ENCODE assay signal across 22 cellular contexts in genomic region chr14:23613242-23614070, GRCh38. TPM values are rescaled to one million over a fixed set of nuclear protein-coding genes. Genes with fewer than 3 reads are reported as not detected.
DNase-seq lines count a peak whose midpoint lies in the region; ATAC-seq and TF ChIP-seq lines count a peak whose summit lies in the region.
"Had no signal": no experiment of that assay in that cellular context is flagged by ENCODE, and none has a peak within 500 bp of the region (broad histone marks: within the 10 kb centered on the region; RNA-seq: fewer than 3 reads in every experiment).

No MANE protein-coding gene starts in this region.

- H3K27me3 Mint-ChIP-seq in natural killer cell (ENCODE audit: low read depth in 2 of 2), result peaks cover 2 to 5% of the 10 kb centered on the region in 2 donors
- H3K27me3 Mint-ChIP-seq: activated CD4-positive, alpha-beta T cell treated with anti-CD3 and anti-CD28 coated beads for 36 hours; activated CD8-positive, alpha-beta memory T cell treated with anti-CD3 and anti-CD28 coated beads, Interleukin-2, amount 10 ng/mL, durations not matched to agents 7 days and 5 days; activated naive CD8-positive, alpha-beta T cell treated with anti-CD3 and anti-CD28 coated beads for 36 hours had no signal

- H3K4me1 ChIP-seq in duodenal mucosa (ENCODE audit: control insufficient read depth in 1 of 2, insufficient read depth in 2 of 2, low read length in 2 of 2), result peaks cover 42 to 56% of the 10 kb centered on the region in 2 donors
- H3K4me1 ChIP-seq in mucosa of descending colon (ENCODE audit: low read depth), result peaks cover 33% of the 10 kb centered on the region
- H3K4me1 ChIP-seq: left ventricle myocardium inferior, uterus had no signal

- intact Hi-C loops in mucosa of descending colon (cut with DNase I, micrococcal nuclease) (no loop called here), natural killer cell (cut with micrococcal nuclease) (no loop called here)

- peak; percentile 60 for ATAC-seq in mucosa of descending colon
- ATAC-seq in natural killer cell, result no peak
- ATAC-seq: activated CD4-positive, alpha-beta T cell treated with anti-CD3 and anti-CD28 coated beads for 36 hours; activated CD8-positive, alpha-beta memory T cell treated with anti-CD3 and anti-CD28 coated beads, Interleukin-2, amount 10 ng/mL, durations not matched to agents 7 days and 5 days; K562 had no signal

- peak in 1 of 3 donors; percentile 35 for DNase-seq in mucosa of descending colon
- no peak for DNase-seq in natural killer cell
- DNase-seq in cortex of kidney (lab: John Stamatoyannopoulos, UW), result no peak
- DNase-seq in AG08395 (ENCODE audit: low spot score), result no peak
- DNase-seq: 8988T; activated CD4-positive, alpha-beta T cell treated with anti-CD3 and anti-CD28 coated beads for 36 hours; activated CD8-positive, alpha-beta memory T cell treated with anti-CD3 and anti-CD28 coated beads, Interleukin-2, amount 10 ng/mL, durations not matched to agents 7 days and 5 days; activated naive CD8-positive, alpha-beta T cell treated with anti-CD3 and anti-CD28 coated beads for 36 hours; COR-L47; H7; left ventricle myocardium inferior; NCI-H1436 treated with DMSO at 0.1 percent for 48 hours; NCI-H748 treated with DMSO at 0.1 percent for 48 hours; nucleus accumbens; uterus had no signal

- H3K9ac ChIP-seq in duodenal mucosa (ENCODE audit: low read depth in 1 of 2, low read length in 2 of 2), result peak overlapping the region; percentile 12 to 30

- peaks cover 0 to 3% of the 10 kb centered on the region in 2 donors for H3K9me3 Mint-ChIP-seq in natural killer cell

- no peaks in the 10 kb centered on the region for H3K36me3 Mint-ChIP-seq in natural killer cell

- H3K27ac ChIP-seq in 22Rv1 (peak overlapping the region; percentile 56), duodenal mucosa (ENCODE audit: low read depth, low read length) (peak overlapping the region; percentile 50)
- H3K27ac ChIP-seq: left ventricle myocardium inferior, uterus had no signal

- no peak overlapping the region for H3K27ac Mint-ChIP-seq in natural killer cell
- H3K27ac Mint-ChIP-seq: activated CD4-positive, alpha-beta T cell treated with anti-CD3 and anti-CD28 coated beads for 36 hours; activated CD8-positive, alpha-beta memory T cell treated with anti-CD3 and anti-CD28 coated beads, Interleukin-2, amount 10 ng/mL, durations not matched to agents 7 days and 5 days; activated naive CD8-positive, alpha-beta T cell treated with anti-CD3 and anti-CD28 coated beads for 36 hours; B cell had no signal

- no peak for TF ChIP-seq CTCF in 22Rv1 (IDR thresholded peaks at IDR 0.05)
- TF ChIP-seq CTCF in mucosa of descending colon (IDR thresholded peaks at IDR 0.05), result no peak
- no peak for TF ChIP-seq CTCF in natural killer cell (IDR thresholded peaks at IDR 0.05)

- H3K9me3 ChIP-seq in duodenal mucosa (ENCODE audit: control insufficient read depth in 1 of 2, low read length in 2 of 2) (no peaks in the 10 kb centered on the region), mucosa of descending colon (no peaks in the 10 kb centered on the region)
- H3K9me3 ChIP-seq: left ventricle myocardium inferior, uterus had no signal

- H3K4me1 Mint-ChIP-seq in natural killer cell, result peaks cover 28 to 29% of the 10 kb centered on the region in 2 donors
- H3K4me1 Mint-ChIP-seq: B cell had no signal

- no peak overlapping the region for H3K4me3 Mint-ChIP-seq in natural killer cell
- H3K4me3 Mint-ChIP-seq: activated CD4-positive, alpha-beta T cell treated with anti-CD3 and anti-CD28 coated beads for 36 hours; activated CD8-positive, alpha-beta memory T cell treated with anti-CD3 and anti-CD28 coated beads, Interleukin-2, amount 10 ng/mL, durations not matched to agents 7 days and 5 days; activated naive CD8-positive, alpha-beta T cell treated with anti-CD3 and anti-CD28 coated beads for 36 hours; B cell had no signal

- no peaks in the 10 kb centered on the region for H3K27me3 ChIP-seq in duodenal mucosa (ENCODE audit: control insufficient read depth in 1 of 2, insufficient read depth in 2 of 2, low read length in 2 of 2)
- H3K27me3 ChIP-seq: uterus had no signal

- H3K36me3 ChIP-seq in duodenal mucosa (ENCODE audit: control insufficient read depth in 1 of 2, insufficient read depth in 2 of 2, low read length in 2 of 2), result no peaks in the 10 kb centered on the region
- no peaks in the 10 kb centered on the region for H3K36me3 ChIP-seq in mucosa of descending colon (ENCODE audit: low read depth)
- H3K36me3 ChIP-seq: left ventricle myocardium inferior, uterus had no signal

- H3K4me3 ChIP-seq in duodenal mucosa (ENCODE audit: low read depth in 1 of 2, low read length in 2 of 2) (peak overlapping the region in 1 of 2 donors; percentile 11), mucosa of descending colon (no peak overlapping the region)
- H3K4me3 ChIP-seq: K562, left ventricle myocardium inferior, uterus had no signal

RNA-seq across cellular contexts. Expression of gene DHRS2, which starts 22.7 kb away (rescaled TPM):
- total RNA-seq in mucosa of descending colon, result under 1 TPM in 2 of 3 donors, not detected in 1; 0.26 to 0.34 TPM
- total RNA-seq in natural killer cell, result under 1 TPM in 1 of 3 donors, not detected in 2; 0.50 TPM
- total RNA-seq: B cell, chondrocyte, fibroblast of lung, left ventricle myocardium inferior, subcutaneous adipose tissue had no signal

RNA-seq across cellular contexts. Expression of gene JPH4, which starts 34.9 kb away (rescaled TPM):
- total RNA-seq in mucosa of descending colon (1 to 10 TPM in 1 of 3 donors, under 1 TPM in 2; 0.26 to 3.7 (median 0.87) TPM), natural killer cell (under 1 TPM in 1 of 3 donors, not detected in 2; 0.25 TPM)
- total RNA-seq: activated CD4-positive, alpha-beta T cell treated with anti-CD3 and anti-CD28 coated beads for 36 hours; B cell; fibroblast of lung had no signal

RNA-seq across cellular contexts. Expression of gene AP1G2, which starts 45.9 kb away (rescaled TPM):
- total RNA-seq in mucosa of descending colon, result 100 to 1,000 TPM in 2 of 3 donors, 10 to 100 TPM in 1; 95.4 to 271 (median 122) TPM
- 100 to 1,000 TPM; 219 to 296 (median 259) TPM for total RNA-seq in natural killer cell

RNA-seq across cellular contexts. Expression of gene THTPA, which starts 57.4 kb away (rescaled TPM):
- total RNA-seq in mucosa of descending colon (10 to 100 TPM; 16.8 to 17.4 (median 17.4) TPM), natural killer cell (10 to 100 TPM; 16.5 to 19.3 (median 19.1) TPM)
